ENCODE assay signal across 8 cellular contexts in the genomic region with DNA sequence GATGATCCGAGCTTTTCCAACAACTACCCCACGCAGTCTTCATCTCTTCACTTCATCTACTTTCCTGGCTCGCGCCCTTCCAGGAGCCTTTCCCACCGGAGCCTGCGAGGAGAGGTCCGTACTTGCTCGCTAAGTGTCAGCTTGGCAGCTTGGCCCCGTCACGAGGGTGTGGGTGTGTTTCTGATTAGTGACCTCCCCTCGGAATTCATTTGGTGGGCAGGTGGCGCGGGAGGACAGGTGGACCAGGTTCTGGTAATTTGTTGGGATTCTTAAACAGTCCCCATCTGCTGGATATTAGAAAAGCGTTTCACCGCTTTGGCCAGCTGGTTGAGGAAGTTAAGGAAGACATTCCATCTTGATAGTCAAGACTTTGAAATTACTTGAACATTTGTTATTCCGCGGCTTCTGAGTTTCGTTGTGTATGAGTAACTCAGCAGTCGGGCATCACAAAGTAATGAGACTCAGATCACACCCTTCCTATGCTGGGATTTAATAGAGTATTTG. TPM values are rescaled to one million over a fixed set of nuclear protein-coding genes. Genes with fewer than 3 reads are reported as not detected.
DNase-seq lines count a peak whose midpoint lies in the region; ATAC-seq, FAIRE-seq and TF ChIP-seq lines count a peak whose summit lies in the region.

No MANE protein-coding gene starts in this region.

- no peak for TF ChIP-seq CTCF in pancreas (IDR thresholded peaks at IDR 0.05)

- 0 to 1% methylated on average over 19 of the region's 19 CpGs for WGBS in pancreas, 2 donors

- no peak for FAIRE-seq in pancreas (lab: Jason Lieb, UNC)

- intact Hi-C loops in pancreas (cut with DNase I) = no loop called here

- peak; percentile 29 for DNase-seq in activated gamma-delta T cell treated with Interleukin-2 at 50 U/mL for 16 hours
- DNase-seq in activated gamma-delta T cell (lab: John Stamatoyannopoulos, UW) = no peak
- no peak for DNase-seq in NT2/D1 (ENCODE audit: low read depth, low spot score)
- peak; percentile 85 for DNase-seq in activated effector memory CD4-positive, alpha-beta T cell treated with anti-CD3 and anti-CD28 coated beads, Interleukin-2, amount 50 U/mL, for 16 hours
- DNase-seq in glomerular visceral epithelial cell (ENCODE audit: extremely low spot score) = peak; percentile 60
- peak; percentile 69 to 83 (median 74) for DNase-seq in pancreas
- DNase-seq in ureter (ENCODE audit: low spot score) = peak; percentile 71

- H3K4me1 ChIP-seq in NT2/D1 (ENCODE audit: insufficient read depth, insufficient read length) (no peaks in the 10 kb centered on the region), pancreas (peaks cover 4 to 29% (median 23%) of the 10 kb centered on the region in 3 donors)

- H3K27ac ChIP-seq in pancreas = peak overlapping the region; percentile 83 to 95 (median 90)

- peak overlapping the region; percentile 85 for H3K4me3 ChIP-seq in NT2/D1 (ENCODE audit: insufficient read length, low read depth)
- peak overlapping the region; percentile 65 to 78 (median 71) for H3K4me3 ChIP-seq in pancreas

- peak overlapping the region; percentile 89 for H3K9ac ChIP-seq in NT2/D1 (ENCODE audit: insufficient read length, low read depth)

- peaks cover 16% of the 10 kb centered on the region for H3K36me3 ChIP-seq in NT2/D1 (ENCODE audit: insufficient read depth, insufficient read length, low read length)
- H3K36me3 ChIP-seq in pancreas = peaks cover 0 to 7% (median 0%) of the 10 kb centered on the region in 3 donors

- H3K9me3 ChIP-seq in NT2/D1 (ENCODE audit: insufficient read depth, low read length) (no peaks in the 10 kb centered on the region), pancreas (no peaks in the 10 kb centered on the region)

- ATAC-seq in HG03045 (IDR thresholded peaks at IDR 0.05; ENCODE audit: unreplicated experiment) (peak; percentile 39), pancreas (peak; percentile 63 to 79 (median 71))

- no peaks in the 10 kb centered on the region for H3K27me3 ChIP-seq in NT2/D1 (ENCODE audit: insufficient read depth, insufficient read length)
- H3K27me3 ChIP-seq in pancreas = no peaks in the 10 kb centered on the region

RNA-seq across cellular contexts. Expression of a gene that starts 0.5 kb away (rescaled TPM):
- 10 to 100 TPM; 34.0 to 48.8 (median 38.5) TPM for total RNA-seq in pancreas
- polyA plus RNA-seq in pancreas = 10 to 100 TPM; 23.7 to 46.2 TPM
- 56.9 TPM for total RNA-seq in ureter

Comparison
In these comparisons a context has a peak if more than half of its experiments do, and no peak if none do; other contexts are left out.
1. DNase-seq: peak in activated gamma-delta T cell treated with Interleukin-2 at 50 U/mL for 16 hours (single experiment), activated effector memory CD4-positive, alpha-beta T cell treated with anti-CD3 and anti-CD28 coated beads, Interleukin-2, amount 50 U/mL, for 16 hours (single experiment), glomerular visceral epithelial cell (single experiment), pancreas (6 of 6) and ureter (single experiment); none in activated gamma-delta T cell (single experiment) and NT2/D1 (single experiment).